ENCODE assay signal across 9 cellular contexts in the genomic region with DNA sequence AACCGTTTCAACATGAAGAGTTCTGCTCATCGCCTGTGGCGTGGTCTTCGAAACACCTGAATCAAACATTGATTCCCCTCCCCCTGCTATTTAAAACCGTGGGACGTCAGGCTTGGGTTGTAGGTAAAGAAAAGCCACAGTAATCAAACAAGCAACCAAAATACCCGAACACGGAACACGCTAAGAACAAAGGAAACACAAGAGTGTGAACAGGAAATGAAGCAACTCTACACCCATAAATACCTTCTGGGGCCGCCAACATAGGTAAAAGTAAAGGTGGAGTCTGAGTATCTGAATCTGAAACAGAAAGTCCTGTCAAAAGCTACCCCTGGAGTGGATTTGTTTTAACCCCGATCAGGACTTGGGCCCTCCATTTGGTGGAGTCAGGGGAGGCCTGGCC. TPM values are rescaled to one million over a fixed set of nuclear protein-coding genes. Genes with fewer than 3 reads are reported as not detected.
A peak's percentile ranks its signal among the peaks of the same experiment; 100 is the strongest.
DNase-seq lines count a peak whose midpoint lies in the region; ATAC-seq, FAIRE-seq and TF ChIP-seq lines count a peak whose summit lies in the region.
"Not testable (repeated sequence)": the region's sequence is repeated elsewhere in the genome, so short reads cannot be mapped to it uniquely, and the experiment has no call there.
"Had no signal": no experiment of that assay in that cellular context is flagged by ENCODE, and none has a peak within 500 bp of the region (broad histone marks: within the 10 kb centered on the region; RNA-seq: fewer than 3 reads in every experiment).

No MANE protein-coding gene starts in this region.

- not testable (repeated sequence) for H3K27me3 Mint-ChIP-seq in T-helper 2 cell treated with Interferon-gamma antibody and Interleukin-4, amounts not matched to agents 5 μg/mL and 100 μg/mL, for 36 hours (ENCODE audit: low read depth)

- FAIRE-seq in bronchial epithelial cell (lab: Jason Lieb, UNC) = not testable (repeated sequence)

- not testable (repeated sequence) for H3K9me2 ChIP-seq in neural cell (ENCODE audit: insufficient read depth, low read length)

- not testable (repeated sequence) for H3K9me3 Mint-ChIP-seq in T-helper 2 cell treated with Interferon-gamma antibody and Interleukin-4, amounts not matched to agents 5 μg/mL and 100 μg/mL, for 36 hours

- not testable (repeated sequence) for H3K27me3 ChIP-seq in HUES64 (ENCODE audit: insufficient read depth, low read length); bronchial epithelial cell (ENCODE audit: control insufficient read depth, insufficient read depth, low read length); heart left ventricle; neural cell (ENCODE audit: insufficient read depth, low read depth, low read length)

- not testable (repeated sequence) for H3K36me3 ChIP-seq in HUES64 (ENCODE audit: insufficient read depth, low read length); bronchial epithelial cell (ENCODE audit: control insufficient read depth, insufficient read depth, low read length); heart left ventricle; neural cell (ENCODE audit: insufficient read depth, low read length)

- not testable (repeated sequence) for H3K27ac ChIP-seq in HUES64 (ENCODE audit: low read depth, low read length); neural cell (ENCODE audit: low read length)
- peak overlapping the region in 2 of 12 donors; percentile 81 to 84 for H3K27ac ChIP-seq in heart left ventricle

- not testable (repeated sequence) for H4K20me1 ChIP-seq in neural cell (ENCODE audit: insufficient read depth)

- not testable (repeated sequence) for H3F3A ChIP-seq in neural cell (ENCODE audit: insufficient read depth, low read length, poor library complexity, severe bottlenecking)

- not testable (repeated sequence) for TF ChIP-seq EP300 in neural cell (conservative IDR thresholded peaks at IDR 0.05; ENCODE audit: poor library complexity, severe bottlenecking)

- H3K9ac ChIP-seq in HUES64 (ENCODE audit: low read depth, low read length) (peak overlapping the region; percentile 47; the same call in 1 of the 2 replicates), neural cell (ENCODE audit: low read length) (peak overlapping the region; percentile 23)

- peak overlapping the region; percentile 8 for H3K4me3 ChIP-seq in AG09309 (ENCODE audit: control insufficient read depth, low read depth, low read length)
- peak overlapping the region; percentile 56 for H3K4me3 ChIP-seq in HUES64 (ENCODE audit: low read length)
- H3K4me3 ChIP-seq in bronchial epithelial cell (ENCODE audit: low read depth, low read length) = peak overlapping the region; percentile 52
- peak overlapping the region in 11 of 12 donors; percentile 41 to 70 (median 64) for H3K4me3 ChIP-seq in heart left ventricle
- peak overlapping the region; percentile 64 for H3K4me3 ChIP-seq in neural cell (ENCODE audit: low read length)

- H3K27ac Mint-ChIP-seq in T-helper 2 cell treated with Interferon-gamma antibody and Interleukin-4, amounts not matched to agents 5 μg/mL and 100 μg/mL, for 36 hours = peak overlapping the region; percentile 96

- not testable (repeated sequence) for H3K9me3 ChIP-seq in HUES64 (ENCODE audit: insufficient read depth, low read depth, low read length); heart left ventricle; neural cell (ENCODE audit: low read length)

- not testable (repeated sequence) for TF ChIP-seq CTCF in AG09309 (IDR thresholded peaks at IDR 0.05; ENCODE audit: control insufficient read depth, insufficient read depth, low read depth, low read length, missing control alignments); bronchial epithelial cell (IDR thresholded peaks at IDR 0.05; ENCODE audit: insufficient read depth, low read length, severe bottlenecking); heart left ventricle (IDR thresholded peaks at IDR 0.05); neural cell (IDR thresholded peaks at IDR 0.05; ENCODE audit: poor library complexity, severe bottlenecking)

- intact Hi-C loops in heart left ventricle (cut with DNase I) = not testable (repeated sequence)

- ATAC-seq in heart left ventricle = not testable (repeated sequence)

- WGBS in HUES64 = 0% methylated on average over 1 of the region's 11 CpGs
- 4 to 15% (median 10%) methylated on average over 9 to 10 of the region's 11 CpGs for WGBS in heart left ventricle, 4 donors

- H3K4me1 ChIP-seq in HUES64 (ENCODE audit: insufficient read depth, low read length); heart left ventricle: not testable (repeated sequence)

- not testable (repeated sequence) for H3K4me2 ChIP-seq in neural cell (ENCODE audit: low read length)

- H3K79me2 ChIP-seq in neural cell (replicated peaks; ENCODE audit: insufficient read depth, low read length) = not testable (repeated sequence)

- peak overlapping the region; percentile 90 for H3K4me3 Mint-ChIP-seq in T-helper 2 cell treated with Interferon-gamma antibody and Interleukin-4, amounts not matched to agents 5 μg/mL and 100 μg/mL, for 36 hours

- not testable (repeated sequence) for TF ChIP-seq RAD21 in neural cell (conservative IDR thresholded peaks at IDR 0.05)

- not testable (repeated sequence) for H3K4me1 Mint-ChIP-seq in T-helper 2 cell treated with Interferon-gamma antibody and Interleukin-4, amounts not matched to agents 5 μg/mL and 100 μg/mL, for 36 hours (ENCODE audit: low read depth)

- H2AFZ ChIP-seq in neural cell (ENCODE audit: low read depth, low read length) = not testable (repeated sequence)

- TF ChIP-seq POLR2A in heart left ventricle (IDR thresholded peaks at IDR 0.05) = not testable (repeated sequence)

- not testable (repeated sequence) for H3K36me3 Mint-ChIP-seq in T-helper 2 cell treated with Interferon-gamma antibody and Interleukin-4, amounts not matched to agents 5 μg/mL and 100 μg/mL, for 36 hours (ENCODE audit: low read depth)

- DNase-seq in AG09309 (ENCODE audit: low read depth); bronchial epithelial cell (ENCODE audit: low read depth); heart left ventricle: not testable (repeated sequence)
- DNase-seq in T-helper 2 cell treated with Interferon-gamma antibody and Interleukin-4, amounts not matched to agents 5 μg/mL and 100 μg/mL, for 36 hours (ENCODE audit: low spot score) = peak; percentile 29
- peak; percentile 36 to 51 for DNase-seq in activated T-cell treated with anti-CD3 and anti-CD28 coated beads, Interleukin-2, amount 50 U/mL, for 48 hours
- DNase-seq in stimulated activated CD8-positive, alpha-beta memory T cell treated with anti-CD3 and anti-CD28 coated beads, Interleukin-12 subunit alpha, Interleukin-12 subunit beta, amount 100 ng/mL, for 1 hour (ENCODE audit: low read depth) = peak; percentile 17

RNA-seq across cellular contexts. Expression of a gene that starts 24.7 kb away (rescaled TPM):
- polyA plus RNA-seq in HUES64 (2013, experiment 1 of 2) = not detected
- polyA plus RNA-seq in HUES64 (2013, experiment 2 of 2) = not detected
- total RNA-seq in bronchial epithelial cell = not detected in 2 replicates
- total RNA-seq in heart left ventricle = under 1 TPM in 2 of 9 donors, not detected in 7; 0.09 to 0.11 TPM
- polyA plus RNA-seq in heart left ventricle = not detected
- polyA plus RNA-seq in neural cell = not detected in 2 replicates
- 0.24 and 0.35 TPM in 2 replicates for polyA minus RNA-seq in neural cell
- total RNA-seq: mesenteric fat pad had no signal

Comparison
In these comparisons a context has a peak if more than half of its experiments do, and no peak if none do; other contexts are left out.
1. H3K4me3 ChIP-seq: peak in every context shown above with its lines; median percentile 64 in heart left ventricle; 64 in neural cell; 56 in HUES64; 52 in bronchial epithelial cell; 8 in AG09309.